ENCODE assay signal across 5 cellular contexts in genomic region chr1:180549770-180550169, GRCh38. TPM values are rescaled to one million over a fixed set of nuclear protein-coding genes. Genes with fewer than 3 reads are reported as not detected.
"Had no signal": no experiment of that assay in that cellular context is flagged by ENCODE, and none has a peak within 500 bp of the region (broad histone marks: within the 10 kb centered on the region; RNA-seq: fewer than 3 reads in every experiment).

No MANE protein-coding gene starts in this region.

RNA-seq across cellular contexts. Expression of gene OVAAL, which starts 9.0 kb away (rescaled TPM):
- polyA plus RNA-seq: immature natural killer cell; liver; naive thymus-derived CD8-positive, alpha-beta T cell; ovary; stomach had no signal
